1 cellular context compared by ENCODE assay signal in the genomic region with DNA sequence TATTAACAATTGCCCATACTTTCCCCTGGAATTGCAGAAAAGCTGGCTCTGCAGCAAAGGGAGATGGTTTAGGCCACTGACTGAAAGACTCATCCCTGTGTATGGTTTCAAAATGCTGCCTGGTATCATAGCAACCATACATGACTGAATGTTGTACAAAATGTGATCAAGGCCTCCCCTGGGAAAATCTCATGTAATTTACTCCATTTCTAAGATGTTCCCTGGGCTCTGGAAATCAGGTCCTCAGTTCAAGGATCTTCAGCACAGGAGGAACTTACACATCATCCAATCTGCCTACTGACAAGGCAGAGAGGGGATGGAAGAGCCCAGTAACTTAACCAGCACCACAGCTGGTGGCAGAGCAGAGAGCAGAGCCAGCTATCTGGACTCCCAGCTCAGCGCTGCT.
TF ChIP-seq lines count a peak whose summit lies in the region.

No MANE protein-coding gene starts in this region.

TF ChIP-seq in A549, 52 proteins besides CTCF, POLR2A, EP300 and RAD21 (continued from another document):
- TF ChIP-seq CHD4 (IDR thresholded peaks at IDR 0.05; ENCODE audit: borderline replicate concordance) = no peak
- no peak for TF ChIP-seq RCOR1 (IDR thresholded peaks at IDR 0.05; ENCODE audit: low read depth, low read length)
- TF ChIP-seq, protein P1, sequence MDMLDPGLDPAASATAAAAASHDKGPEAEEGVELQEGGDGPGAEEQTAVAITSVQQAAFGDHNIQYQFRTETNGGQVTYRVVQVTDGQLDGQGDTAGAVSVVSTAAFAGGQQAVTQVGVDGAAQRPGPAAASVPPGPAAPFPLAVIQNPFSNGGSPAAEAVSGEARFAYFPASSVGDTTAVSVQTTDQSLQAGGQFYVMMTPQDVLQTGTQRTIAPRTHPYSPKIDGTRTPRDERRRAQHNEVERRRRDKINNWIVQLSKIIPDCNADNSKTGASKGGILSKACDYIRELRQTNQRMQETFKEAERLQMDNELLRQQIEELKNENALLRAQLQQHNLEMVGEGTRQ (IDR thresholded peaks at IDR 0.05) = no peak
- TF ChIP-seq MAFK (IDR thresholded peaks at IDR 0.05; ENCODE audit: partially characterized antibody) = no peak
- no peak for TF ChIP-seq TFCP2L1 (CRISPR knock-in tag; IDR thresholded peaks at IDR 0.05)
